Comparison of ENCODE assay signal across 21 cellular contexts in genomic region chr7:3168370-3168769, GRCh38.
"Had no signal": no experiment of that assay in that cellular context is flagged by ENCODE, and none has a peak within 500 bp of the region (broad histone marks: within the 10 kb centered on the region; RNA-seq: fewer than 3 reads in every experiment).

No MANE protein-coding gene starts in this region.

- DNase-seq: cerebellar nuclear complex; effector memory CD4-positive, alpha-beta T cell; foreskin keratinocyte; heart right ventricle; hypothalamus; kidney glomerular epithelial cell; left colon; mesenchymal stem cell; mucosa of descending colon; naive B cell; spleen; stimulated activated CD4-positive, alpha-beta T cell treated with anti-CD3 and anti-CD28 coated beads, Interleukin-4, amount 100 ng/mL, for 4 hours; stimulated activated naive CD8-positive, alpha-beta T cell treated with anti-CD3 and anti-CD28 coated beads, Interleukin-15, Interleukin-2, amounts not matched to agents 100 U/mL and 50 U/mL, for 24 hours; substantia nigra; testis; tibial artery had no signal

- ATAC-seq: foreskin keratinocyte; gastroesophageal sphincter; left colon; mucosa of descending colon; stimulated activated memory B cell treated with anti-CD40 and anti-IgM and Interleukin-4, amounts not matched to agents 10 μg/mL and 1 μg/mL and 100 μg/mL, for 72 hours; stimulated activated naive CD8-positive, alpha-beta T cell treated with anti-CD3 and anti-CD28 coated beads, Interleukin-15, Interleukin-2, amounts not matched to agents 100 U/mL and 50 U/mL, for 24 hours had no signal

- H3K4me3 ChIP-seq: esophagus muscularis mucosa, gastroesophageal sphincter, heart right ventricle, mucosa of descending colon, skin epidermis, spleen, testis, tibial artery had no signal

- H3K27ac ChIP-seq: esophagus muscularis mucosa, foreskin keratinocyte, gastroesophageal sphincter, heart right ventricle, parathyroid adenoma, skin epidermis, spleen, testis, tibial artery had no signal

- H3K27me3 ChIP-seq: foreskin keratinocyte, testis had no signal

- H3K9me3 ChIP-seq: esophagus muscularis mucosa, mucosa of descending colon, testis, tibial artery had no signal

- H3K36me3 ChIP-seq: esophagus muscularis mucosa, gastroesophageal sphincter, heart right ventricle, spleen, tibial artery had no signal

- H3K4me1 ChIP-seq: esophagus muscularis mucosa, foreskin keratinocyte, gastroesophageal sphincter, parathyroid adenoma, spleen, testis, tibial artery had no signal
